ENCODE assay signal across 7 cellular contexts in the genomic region with DNA sequence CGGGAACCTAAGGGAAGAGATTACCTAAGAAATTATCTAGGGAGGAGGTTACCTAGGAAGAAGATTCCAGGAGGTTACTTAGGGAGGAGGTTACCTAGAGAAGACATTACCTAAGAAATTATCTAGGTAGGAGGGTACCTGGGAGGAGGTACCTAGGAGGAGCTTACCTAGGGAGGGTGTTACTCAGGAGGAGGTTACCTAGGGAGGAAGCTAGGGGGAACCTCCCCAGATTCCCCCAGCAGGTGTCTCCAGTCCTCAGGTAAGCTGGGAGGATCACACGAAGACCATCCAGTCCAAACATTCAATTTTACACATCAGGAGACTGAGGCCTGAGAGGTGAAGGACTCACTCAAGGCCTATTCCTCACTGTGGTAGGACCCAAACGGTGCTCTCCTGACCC.
"Had no signal": no experiment of that assay in that cellular context is flagged by ENCODE, and none has a peak within 500 bp of the region (broad histone marks: within the 10 kb centered on the region; RNA-seq: fewer than 3 reads in every experiment).

No MANE protein-coding gene starts in this region.

- ATAC-seq: GM23338, HepG2 had no signal

- H2AFZ ChIP-seq: GM23338 had no signal

- H3K4me1 Mint-ChIP-seq: GM23338, H9, IgD-negative memory B cell had no signal

- H3K4me3 ChIP-seq: GM23338 had no signal

- DNase-seq: H9, HCEC 1CT, HFFc6 had no signal

- H3K27ac Mint-ChIP-seq: GM23338, H9, HFFc6 had no signal

- H3K4me2 ChIP-seq: GM23338 had no signal

- H3K4me3 Mint-ChIP-seq: GM23338, H9, HFFc6, IgD-negative memory B cell had no signal

- H3K27ac ChIP-seq: HL-60 had no signal
